Comparison of ENCODE assay signal across 8 cellular contexts in the genomic region with DNA sequence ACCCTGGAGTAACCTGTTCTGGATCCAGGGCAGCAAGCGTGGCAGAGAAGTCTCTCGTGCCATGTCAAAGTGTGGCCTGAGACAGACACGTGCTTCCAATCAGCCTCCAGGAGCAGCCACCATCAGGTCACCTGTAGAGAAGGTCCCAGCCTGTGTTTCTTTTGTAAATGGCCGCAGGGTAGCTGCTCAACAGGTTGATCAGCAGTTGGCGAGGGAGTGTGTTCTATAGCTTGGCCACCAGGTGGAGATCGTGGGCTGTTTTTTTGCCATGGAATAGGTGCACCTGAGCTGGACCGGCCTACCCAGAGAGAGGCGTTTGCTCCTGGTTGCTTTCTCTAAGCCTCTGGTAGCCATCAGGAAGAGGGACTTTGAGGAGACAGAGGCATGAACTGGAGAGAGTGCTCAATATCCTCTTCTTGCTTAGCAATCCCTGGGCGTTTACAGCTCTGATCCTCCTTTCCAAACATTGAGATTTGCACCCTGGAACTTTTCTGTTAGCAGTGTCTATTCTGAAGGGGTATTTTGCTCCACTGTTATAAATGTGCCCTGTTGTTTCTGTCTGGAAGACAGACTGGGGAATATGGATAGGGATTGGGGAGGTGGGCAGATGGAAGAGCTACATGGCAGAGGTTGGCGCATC. TPM values are rescaled to one million over a fixed set of nuclear protein-coding genes. Genes with fewer than 3 reads are reported as not detected.
A peak's percentile ranks its signal among the peaks of the same experiment; 100 is the strongest.
DNase-seq lines count a peak whose midpoint lies in the region; ATAC-seq, FAIRE-seq and TF ChIP-seq lines count a peak whose summit lies in the region.

No MANE protein-coding gene starts in this region.

- peaks cover 5 to 15% (median 13%) of the 10 kb centered on the region in 3 donors for H3K4me1 Mint-ChIP-seq in CD8-positive, alpha-beta memory T cell
- H3K4me1 Mint-ChIP-seq in activated CD4-positive, alpha-beta memory T cell treated with anti-CD3 and anti-CD28 coated beads for 36 hours (ENCODE audit: low read depth): no peaks in the 10 kb centered on the region
- peaks cover 7 to 24% (median 21%) of the 10 kb centered on the region in 7 donors for H3K4me1 Mint-ChIP-seq in naive thymus-derived CD4-positive, alpha-beta T cell

- no peaks in the 10 kb centered on the region for H3K9me3 ChIP-seq in CD8-positive, alpha-beta memory T cell (ENCODE audit: low read length)
- H3K9me3 ChIP-seq in H1 (ENCODE audit: insufficient read depth in 2 of 2, low read depth in 1 of 2, low read length in 1 of 2): no peaks in the 10 kb centered on the region
- H3K9me3 ChIP-seq in naive thymus-derived CD4-positive, alpha-beta T cell (ENCODE audit: control insufficient read depth in 2 of 3, low read length in 3 of 3): no peaks in the 10 kb centered on the region
- H3K9me3 ChIP-seq in stomach: no peaks in the 10 kb centered on the region

- TF ChIP-seq EP300 in H1 (IDR thresholded peaks at IDR 0.05; ENCODE audit: borderline replicate concordance in 1 of 2, low read depth in 2 of 2, low read length in 2 of 2) (no peak), stomach (IDR thresholded peaks at IDR 0.05) (no peak)

- ATAC-seq in GM19438 (IDR thresholded peaks at IDR 0.05; ENCODE audit: low read depth, unreplicated experiment): peak; percentile 87
- peak; percentile 86 for ATAC-seq in HG03460 (IDR thresholded peaks at IDR 0.05; ENCODE audit: unreplicated experiment)
- ATAC-seq in naive thymus-derived CD4-positive, alpha-beta T cell: peak; percentile 83

- H2BK5ac ChIP-seq in H1 (ENCODE audit: low read depth, low read length): no peak overlapping the region

- H3K27ac Mint-ChIP-seq in CD8-positive, alpha-beta memory T cell: no peak overlapping the region
- H3K27ac Mint-ChIP-seq in activated CD4-positive, alpha-beta memory T cell treated with anti-CD3 and anti-CD28 coated beads for 36 hours: no peak overlapping the region
- peak overlapping the region in 6 of 9 donors; percentile 21 to 81 (median 53) for H3K27ac Mint-ChIP-seq in naive thymus-derived CD4-positive, alpha-beta T cell

- no peak overlapping the region for H3K4me2 ChIP-seq in H1 (ENCODE audit: insufficient read depth in 1 of 2, low read depth in 2 of 2, low read length in 2 of 2)

- TF ChIP-seq CTCF in H1 (IDR thresholded peaks at IDR 0.05; ENCODE audit: control extremely low read depth in 1 of 3, insufficient read depth in 1 of 3, low read depth in 1 of 3, low read length in 3 of 3) (peak; percentile 86 to 95 (median 92)), stomach (IDR thresholded peaks at IDR 0.05) (peak in 5 of 7 experiments; percentile 59 to 82 (median 73))

- TF ChIP-seq POLR2A in H1 (IDR thresholded peaks at IDR 0.05; ENCODE audit: control extremely low read depth in 1 of 2, low read depth in 2 of 2, low read length in 2 of 2) (no peak), stomach (IDR thresholded peaks at IDR 0.05) (no peak)

- H4K8ac ChIP-seq in H1 (ENCODE audit: extremely low read depth, insufficient read depth, low read length): no peak overlapping the region

- 27% methylated on average over 10 of the region's 10 CpGs; no CpG with 5 or more reads in 1 of the 2 experiments for WGBS in H1 (ENCODE audit: extremely low coverage in 1 of 2, insufficient coverage in 1 of 2, insufficient read length in 1 of 2, insufficient replicate concordance in 2 of 2, low coverage in 1 of 2, low lambda C conversion rate in 2 of 2, missing lambda C conversion rate in 1 of 2), 2 experiments
- WGBS in stomach, 5 donors: 15 to 27% (median 16%) methylated on average over 6 to 10 of the region's 10 CpGs

- H3K56ac ChIP-seq in H1 (replicated peaks; ENCODE audit: insufficient read length, low read depth, low read length): no peak overlapping the region

- peak; percentile 85 to 95 for TF ChIP-seq RAD21 in H1 (IDR thresholded peaks at IDR 0.05 in 1 of 2, conservative IDR thresholded peaks at IDR 0.05 in 1 of 2; ENCODE audit: low read depth in 2 of 2, low read length in 2 of 2)

- no peak overlapping the region for H2BK20ac ChIP-seq in H1 (ENCODE audit: low read length)

- POLR2A ChIA-PET in CD8-positive, alpha-beta memory T cell (lab: Charles Lee): no interaction called here
- POLR2A ChIA-PET in activated CD4-positive, alpha-beta memory T cell treated with anti-CD3 and anti-CD28 coated beads for 36 hours (lab: Charles Lee): no interaction called here
- POLR2A ChIA-PET in H1 (lab: Charles Lee; ENCODE audit: partially characterized antibody): no interaction called here
- POLR2A ChIA-PET in naive thymus-derived CD4-positive, alpha-beta T cell (lab: Charles Lee): no interaction called here

- CTCF ChIA-PET in CD8-positive, alpha-beta memory T cell (lab: Charles Lee): interaction anchor here (0.7 to 2.4 kb wide), 9 partner anchors 11 to 595 kb away, joined by 3 to 8 read pairs (median 5); partner anchors contain the start of gene EN1
- CTCF ChIA-PET in activated CD4-positive, alpha-beta memory T cell treated with anti-CD3 and anti-CD28 coated beads for 36 hours (lab: Charles Lee): interaction anchor here (0.8 to 4.7 kb wide), 26 partner anchors 10 to 835 kb away, joined by 3 to 52 read pairs (median 4); no protein-coding TSS in a partner anchor
- CTCF ChIA-PET in H1 (lab: Charles Lee; ENCODE audit: partially characterized antibody): interaction anchor here (0.6 to 6.6 kb wide), 79 partner anchors 8 to 909 kb away, joined by 3 to 64 read pairs (median 4); partner anchors contain the start of gene MARCO
- CTCF ChIA-PET in naive thymus-derived CD4-positive, alpha-beta T cell (lab: Charles Lee): interaction anchor here (0.6 to 3.2 kb wide), 24 partner anchors 11 to 601 kb away, joined by 3 to 10 read pairs (median 4); no protein-coding TSS in a partner anchor

- H3K27ac ChIP-seq in CD8-positive, alpha-beta memory T cell (ENCODE audit: low read depth, low read length): no peak overlapping the region
- no peak overlapping the region for H3K27ac ChIP-seq in H1 (ENCODE audit: low read depth, low read length)
- no peak overlapping the region for H3K27ac ChIP-seq in naive thymus-derived CD4-positive, alpha-beta T cell (ENCODE audit: low read depth, low read length)
- H3K27ac ChIP-seq in stomach: no peak overlapping the region

- H3K36me3 ChIP-seq in CD8-positive, alpha-beta memory T cell (ENCODE audit: insufficient read depth, low read length): no peaks in the 10 kb centered on the region
- H3K36me3 ChIP-seq in H1 (ENCODE audit: control insufficient read depth in 2 of 4, insufficient read depth in 4 of 4, low read length in 3 of 4) (no peaks in the 10 kb centered on the region), stomach (no peaks in the 10 kb centered on the region)
- H3K36me3 ChIP-seq in naive thymus-derived CD4-positive, alpha-beta T cell (ENCODE audit: control insufficient read depth in 2 of 3, insufficient read depth in 3 of 3, low read length in 3 of 3): no peaks in the 10 kb centered on the region

- no peaks in the 10 kb centered on the region for H3K79me2 ChIP-seq in H1 (ENCODE audit: control insufficient read depth in 1 of 2, insufficient read depth in 2 of 2, low read length in 2 of 2)

- no peaks in the 10 kb centered on the region for H3K23me2 ChIP-seq in H1 (ENCODE audit: low read depth, low read length)

- H2AFZ ChIP-seq in H1 (ENCODE audit: low read length): peak overlapping the region; percentile 89

- no peaks in the 10 kb centered on the region for H3K27me3 ChIP-seq in CD8-positive, alpha-beta memory T cell (ENCODE audit: insufficient read depth, low read length, poor library complexity, severe bottlenecking)
- H3K27me3 ChIP-seq in H1 (replicated peaks in 1 of 4; ENCODE audit: control insufficient read depth in 3 of 4, extremely low read depth in 1 of 4, insufficient read depth in 3 of 4, low read length in 3 of 4) (no peaks in the 10 kb centered on the region; a peak in 3 of 7 replicates), stomach (peaks cover 0 to 54% (median 21%) of the 10 kb centered on the region in 3 donors)
- H3K27me3 ChIP-seq in naive thymus-derived CD4-positive, alpha-beta T cell (ENCODE audit: control insufficient read depth in 2 of 2, insufficient read depth in 2 of 2, low read length in 2 of 2): no peaks in the 10 kb centered on the region

- no peak overlapping the region for H3K9ac ChIP-seq in H1 (replicated peaks in 1 of 4; ENCODE audit: extremely low read depth in 1 of 4, low read depth in 3 of 4, low read length in 3 of 4)

- intact Hi-C loops in activated CD4-positive, alpha-beta memory T cell treated with anti-CD3 and anti-CD28 coated beads for 36 hours (cut with micrococcal nuclease): loop anchor here (1.0 kb wide), 1 partner anchor 410 kb away; no protein-coding TSS in a partner anchor
- intact Hi-C loops in naive thymus-derived CD4-positive, alpha-beta T cell (cut with micrococcal nuclease): loop anchor here (1.0 to 5.0 kb wide), 5 partner anchors 125 to 1801 kb away; no protein-coding TSS in a partner anchor
- intact Hi-C loops in stomach (cut with DNase I; ENCODE audit: low total_unique reads): loop anchor here (10.0 kb wide), 1 partner anchor 413 kb away; no protein-coding TSS in a partner anchor

- no peaks in the 10 kb centered on the region for H3K36me3 Mint-ChIP-seq in CD8-positive, alpha-beta memory T cell
- H3K36me3 Mint-ChIP-seq in activated CD4-positive, alpha-beta memory T cell treated with anti-CD3 and anti-CD28 coated beads for 36 hours: no peaks in the 10 kb centered on the region
- no peaks in the 10 kb centered on the region for H3K36me3 Mint-ChIP-seq in naive thymus-derived CD4-positive, alpha-beta T cell

- H3K79me1 ChIP-seq in H1 (ENCODE audit: low read depth, low read length): no peaks in the 10 kb centered on the region

- peaks cover 4 to 39% of the 10 kb centered on the region in 2 donors for H3K27me3 Mint-ChIP-seq in CD8-positive, alpha-beta memory T cell
- H3K27me3 Mint-ChIP-seq in activated CD4-positive, alpha-beta memory T cell treated with anti-CD3 and anti-CD28 coated beads for 36 hours: peaks cover 30% of the 10 kb centered on the region
- H3K27me3 Mint-ChIP-seq in naive thymus-derived CD4-positive, alpha-beta T cell: peaks cover 1 to 24% (median 19%) of the 10 kb centered on the region in 5 donors

- peak overlapping the region in 2 of 7 donors; percentile 30 to 40 for H3K4me3 Mint-ChIP-seq in CD8-positive, alpha-beta memory T cell
- H3K4me3 Mint-ChIP-seq in activated CD4-positive, alpha-beta memory T cell treated with anti-CD3 and anti-CD28 coated beads for 36 hours: no peak overlapping the region
- peak overlapping the region in 7 of 10 donors; percentile 4 to 74 (median 60) for H3K4me3 Mint-ChIP-seq in naive thymus-derived CD4-positive, alpha-beta T cell

- H2BK15ac ChIP-seq in H1 (ENCODE audit: low read length): no peak overlapping the region

- H3K4me3 ChIP-seq in CD8-positive, alpha-beta memory T cell (ENCODE audit: low read length): no peak overlapping the region
- H3K4me3 ChIP-seq in H1 (ENCODE audit: extremely low read depth in 1 of 4, insufficient read depth in 2 of 4, low read depth in 3 of 4, low read length in 4 of 4): no peak overlapping the region
- H3K4me3 ChIP-seq in naive thymus-derived CD4-positive, alpha-beta T cell (ENCODE audit: low read length): no peak overlapping the region
- H3K4me3 ChIP-seq in stomach: no peak overlapping the region

- H4K91ac ChIP-seq in H1 (replicated peaks; ENCODE audit: insufficient read length, low read length): no peak overlapping the region

- no peak overlapping the region for H2BK12ac ChIP-seq in H1 (ENCODE audit: low read depth, low read length)

- peaks cover 15% of the 10 kb centered on the region for H3K4me1 ChIP-seq in CD8-positive, alpha-beta memory T cell (ENCODE audit: insufficient read depth, low read length)
- peaks cover 0 to 2% (median 1%) of the 10 kb centered on the region in 4 experiments; a peak in 2 of 7 replicates for H3K4me1 ChIP-seq in H1 (replicated peaks in 1 of 4; ENCODE audit: control insufficient read depth in 3 of 4, insufficient read depth in 4 of 4, low read length in 3 of 4)
- peaks cover 3 to 18% of the 10 kb centered on the region in 2 donors for H3K4me1 ChIP-seq in naive thymus-derived CD4-positive, alpha-beta T cell (ENCODE audit: control insufficient read depth in 2 of 2, insufficient read depth in 2 of 2, low read length in 2 of 2)
- H3K4me1 ChIP-seq in stomach: peaks cover 0 to 8% (median 3%) of the 10 kb centered on the region in 4 donors

- H3K9me3 Mint-ChIP-seq in CD8-positive, alpha-beta memory T cell: no peaks in the 10 kb centered on the region
- no peaks in the 10 kb centered on the region for H3K9me3 Mint-ChIP-seq in activated CD4-positive, alpha-beta memory T cell treated with anti-CD3 and anti-CD28 coated beads for 36 hours
- peaks cover 0 to 4% (median 0%) of the 10 kb centered on the region in 11 donors for H3K9me3 Mint-ChIP-seq in naive thymus-derived CD4-positive, alpha-beta T cell

- no peaks in the 10 kb centered on the region for H4K20me1 ChIP-seq in H1 (replicated peaks in 1 of 2; ENCODE audit: control insufficient read depth in 1 of 2, insufficient read depth in 2 of 2, low read length in 2 of 2)

- FAIRE-seq in H1 (lab: Jason Lieb, UNC): peak; percentile 82

- H3K18ac ChIP-seq in H1 (ENCODE audit: extremely low read depth, low read length): no peak overlapping the region

- H2BK120ac ChIP-seq in H1 (replicated peaks; ENCODE audit: low read depth, low read length): no peak overlapping the region

- no peak overlapping the region for H2AK5ac ChIP-seq in H1 (ENCODE audit: low read depth, low read length)

- no peak overlapping the region for H4K5ac ChIP-seq in H1 (ENCODE audit: insufficient read length, low read depth, low read length)

- no peak overlapping the region for H3K23ac ChIP-seq in H1 (ENCODE audit: insufficient read length)

- H3K4ac ChIP-seq in H1 (replicated peaks; ENCODE audit: insufficient read length, low read depth, low read length): no peak overlapping the region

- peak; percentile 22 to 57 (median 35) for DNase-seq in CD8-positive, alpha-beta memory T cell
- DNase-seq in NCI-H82 (lab: John Stamatoyannopoulos, UW) (peak; percentile 80), H1 (ENCODE audit: low read depth in 1 of 2, low spot score in 2 of 2) (peak; percentile 57 to 90), stomach (peak; percentile 64)
- DNase-seq in activated CD4-positive, alpha-beta memory T cell treated with anti-CD3 and anti-CD28 coated beads for 36 hours: peak; percentile 67
- peak; percentile 27 to 68 (median 58) for DNase-seq in naive thymus-derived CD4-positive, alpha-beta T cell

- no peak overlapping the region for H3K14ac ChIP-seq in H1 (ENCODE audit: insufficient read length)

RNA-seq across cellular contexts. Expression of gene EN1, which starts 34.2 kb away (rescaled TPM):
- total RNA-seq in CD8-positive, alpha-beta memory T cell: not detected
- not detected for polyA plus RNA-seq in CD8-positive, alpha-beta memory T cell
- not detected for total RNA-seq in activated CD4-positive, alpha-beta memory T cell treated with anti-CD3 and anti-CD28 coated beads for 36 hours
- not detected in 2 replicates for total RNA-seq in H1 (2021; fragmentation: NEBNext Ultra II Directional; extraction: Animal tissue kit (Norgen Biotek cat#: 25700))
- polyA plus RNA-seq in H1 (2011; rRNA removed): not detected in 2 replicates
- polyA plus RNA-seq in H1 (2011; cell fraction: cytosol; rRNA removed): not detected
- polyA plus RNA-seq in H1 (2011; cell fraction: nucleus; rRNA removed): not detected
- polyA plus RNA-seq in H1 (2012, experiment 1 of 2): 0.48 TPM in 1 of 4 replicates, not detected in the others
- not detected for polyA plus RNA-seq in H1 (2012, experiment 2 of 2)
- not detected for polyA plus RNA-seq in H1 (2013, experiment 1 of 2)
- 0.04 TPM for polyA plus RNA-seq in H1 (2013, experiment 2 of 2)
- polyA minus RNA-seq in H1 (2011; rRNA and poly(A)+ RNA removed): not detected in 2 replicates
- polyA minus RNA-seq in H1 (2011; cell fraction: cytosol; rRNA and poly(A)+ RNA removed): not detected
- polyA minus RNA-seq in H1 (2011; cell fraction: nucleus; rRNA and poly(A)+ RNA removed): not detected
- total RNA-seq in naive thymus-derived CD4-positive, alpha-beta T cell: not detected
- not detected for polyA plus RNA-seq in naive thymus-derived CD4-positive, alpha-beta T cell
- total RNA-seq in stomach: not detected
- not detected for polyA plus RNA-seq in stomach

Comparison
In these comparisons a context has a peak if more than half of its experiments do, and no peak if none do; other contexts are left out.
1. H3K27ac Mint-ChIP-seq: peak in naive thymus-derived CD4-positive, alpha-beta T cell (6 of 9); none in CD8-positive, alpha-beta memory T cell (0 of 8) and activated CD4-positive, alpha-beta memory T cell treated with anti-CD3 and anti-CD28 coated beads for 36 hours (single experiment).
2. Peak in every context shown above with its lines, with median percentiles within 50 percentile points of each other: DNase-seq and ATAC-seq.